8 cellular contexts compared by ENCODE assay signal in genomic region chr6:134247271-134247833, GRCh38.
DNase-seq lines count a peak whose midpoint lies in the region; ATAC-seq and TF ChIP-seq lines count a peak whose summit lies in the region.
"Had no signal": no experiment of that assay in that cellular context is flagged by ENCODE, and none has a peak within 500 bp of the region (broad histone marks: within the 10 kb centered on the region; RNA-seq: fewer than 3 reads in every experiment).

No MANE protein-coding gene starts in this region.

- 84 to 85% methylated on average over 5 of the region's 5 CpGs for WGBS in tibial nerve, 2 donors

- H3K27me3 ChIP-seq in neutrophil (no peaks in the 10 kb centered on the region), tibial nerve (no peaks in the 10 kb centered on the region)

- no peak for TF ChIP-seq EP300 in tibial nerve (IDR thresholded peaks at IDR 0.05)

- no peak for TF ChIP-seq POLR2A in tibial nerve (IDR thresholded peaks at IDR 0.05)

- H3K36me3 ChIP-seq in neutrophil (no peaks in the 10 kb centered on the region), tibial nerve (no peaks in the 10 kb centered on the region)

- H3K4me1 ChIP-seq in neutrophil (ENCODE audit: control insufficient read depth in 1 of 2, insufficient read depth in 1 of 2, low read depth in 1 of 2, low read length in 1 of 2) (peaks cover 18 to 20% of the 10 kb centered on the region in 2 experiments), tibial nerve (peaks cover 0 to 17% (median 6%) of the 10 kb centered on the region in 4 donors)

- no peak overlapping the region for H3K4me3 ChIP-seq in neutrophil (ENCODE audit: low read depth in 1 of 2, low read length in 1 of 2)
- H3K4me3 ChIP-seq in tibial nerve, result no peak overlapping the region
- H3K4me3 ChIP-seq: lung had no signal

- no peak for TF ChIP-seq CTCF in neutrophil (IDR thresholded peaks at IDR 0.05)
- no peak for TF ChIP-seq CTCF in tibial nerve (IDR thresholded peaks at IDR 0.05)

- H3K9me3 ChIP-seq in neutrophil (no peaks in the 10 kb centered on the region), tibial nerve (no peaks in the 10 kb centered on the region)

- peak overlapping the region; percentile 64 for H3K27ac ChIP-seq in neutrophil
- H3K27ac ChIP-seq in tibial nerve, result no peak overlapping the region

- DNase-seq in activated T-cell treated with anti-CD3 and anti-CD28 coated beads for 24 hours (ENCODE audit: low read depth) (peak; percentile 65), RKO (ENCODE audit: low spot score) (no peak), tibial nerve (ENCODE audit: low spot score in 2 of 2) (no peak), NCI-H2107 treated with DMSO at 0.1 percent for 48 hours (lab: John Stamatoyannopoulos, UW; ENCODE audit: unreplicated experiment) (no peak)

- peak; percentile 86 for ATAC-seq in GM19468 (IDR thresholded peaks at IDR 0.05; ENCODE audit: extremely low read depth, unreplicated experiment)
- peak; percentile 94 for ATAC-seq in HG03460 (IDR thresholded peaks at IDR 0.05; ENCODE audit: unreplicated experiment)
